8 cellular contexts compared by ENCODE assay signal in genomic region chr1:26921462-26922200, GRCh38. TPM values are rescaled to one million over a fixed set of nuclear protein-coding genes. Genes with fewer than 3 reads are reported as not detected.
DNase-seq lines count a peak whose midpoint lies in the region; ATAC-seq and TF ChIP-seq lines count a peak whose summit lies in the region.

Gene NUDC (plus strand): TSS chr1:26921743. CDS start chr1:26921849, 106 bp downstream.

- H3K36me3 ChIP-seq in HUES64 (ENCODE audit: insufficient read depth, low read length) = peaks cover 37% of the 10 kb centered on the region
- H3K36me3 ChIP-seq in OCI-LY1 (ENCODE audit: insufficient read depth, low read length) = peaks cover 36% of the 10 kb centered on the region

- H3K4me3 ChIP-seq in HUES64 (ENCODE audit: low read length) = peak within 1 kb of the TSS; percentile 86
- peak within 1 kb of the TSS; percentile 95 for H3K4me3 ChIP-seq in OCI-LY1 (ENCODE audit: low read depth, low read length, poor library complexity, severe bottlenecking)

- peak within 1 kb of the TSS; percentile 100 for H3K4me3 Mint-ChIP-seq in Calu3 (ENCODE audit: low read depth, unreplicated experiment)

- peak within 1 kb of the TSS; percentile 78 for H3K4me2 ChIP-seq in OCI-LY1 (ENCODE audit: low read length)

- DNase-seq in Calu3 = peak; percentile 93
- DNase-seq in activated CD8-positive, alpha-beta memory T cell treated with anti-CD3 and anti-CD28 coated beads, Interleukin-2, amount 50 U/mL, for 4 hours = peak; percentile 93
- DNase-seq in mesenteric fat pad (ENCODE audit: low spot score) = peak; percentile 99
- DNase-seq in stimulated activated CD8-positive, alpha-beta memory T cell treated with anti-CD3 and anti-CD28 coated beads, Interleukin-15, amount 100 ng/mL, for 24 hours (ENCODE audit: low read depth) = peak; percentile 85

- WGBS in HUES64 = under 1% methylated on average over 74 of the region's 74 CpGs

- H2AFZ ChIP-seq in OCI-LY1 (ENCODE audit: low read length) = peak within 1 kb of the TSS; percentile 39; the same call in 1 of the 2 replicates

- peak; percentile 96 for ATAC-seq in GM21447 (IDR thresholded peaks at IDR 0.05; ENCODE audit: unreplicated experiment)

- intact Hi-C loops in Calu3 (cut with micrococcal nuclease; ENCODE audit: unreplicated experiment) = no loop called here

- in situ Hi-C loops in endometrial microvascular endothelial cells (cut with HindIII; ENCODE audit: inconsistent ontology term, low pct_unique_long_range_greater_than_20kb, low sequenced_read_pairs) = no loop called here

- H3K27me3 ChIP-seq in HUES64 (ENCODE audit: insufficient read depth, low read length) (peaks cover under 1% of the 10 kb centered on the region; the same call in 1 of the 2 replicates), OCI-LY1 (ENCODE audit: insufficient read depth, low read length) (no peaks in the 10 kb centered on the region)

- no peaks in the 10 kb centered on the region for H3F3A ChIP-seq in OCI-LY1 (ENCODE audit: insufficient read depth, low read length)

- H3K36me3 Mint-ChIP-seq in Calu3 (ENCODE audit: insufficient read depth, unreplicated experiment) = peaks cover 43% of the 10 kb centered on the region

- CTCF ChIA-PET in Calu3 (lab: Charles Lee) = no interaction called here

- TF ChIP-seq CTCF in Calu3 (IDR thresholded peaks at IDR 0.05; ENCODE audit: unreplicated experiment) = no peak
- TF ChIP-seq CTCF in OCI-LY1 (IDR thresholded peaks at IDR 0.05; ENCODE audit: low read length) = no peak

- H3K27ac ChIP-seq in HUES64 (ENCODE audit: low read depth, low read length) (peak within 1 kb of the TSS; percentile 79), OCI-LY1 (ENCODE audit: low read depth, low read length, poor library complexity, severe bottlenecking) (peak within 1 kb of the TSS; percentile 36)

- BruUV-seq in Calu3 (replicated peaks; lab: Mats Ljungman, UMichigan) = no TSS peak

- no peaks in the 10 kb centered on the region for H3K9me3 ChIP-seq in HUES64 (ENCODE audit: insufficient read depth, low read depth, low read length)
- no peaks in the 10 kb centered on the region for H3K9me3 ChIP-seq in OCI-LY1 (ENCODE audit: low read length)

- peaks cover 8% of the 10 kb centered on the region for H3K4me1 Mint-ChIP-seq in Calu3 (ENCODE audit: low read depth, unreplicated experiment)

- H3K4me1 ChIP-seq in HUES64 (ENCODE audit: insufficient read depth, low read length) (peaks cover 11% of the 10 kb centered on the region; the same call in 1 of the 2 replicates), OCI-LY1 (ENCODE audit: insufficient read depth, low read length, severe bottlenecking) (peaks cover 19% of the 10 kb centered on the region)

- no peaks in the 10 kb centered on the region for H3K9me3 Mint-ChIP-seq in Calu3 (ENCODE audit: low read depth, unreplicated experiment)

- peak within 1 kb of the TSS; percentile 95 for H3K27ac Mint-ChIP-seq in Calu3 (ENCODE audit: unreplicated experiment)

- H3K9ac ChIP-seq in HUES64 (ENCODE audit: low read depth, low read length) (peak within 1 kb of the TSS; percentile 93), OCI-LY1 (ENCODE audit: low read length) (peak within 1 kb of the TSS; percentile 92)

- H3K9me2 ChIP-seq in OCI-LY1 (ENCODE audit: low read depth, low read length) = no peaks in the 10 kb centered on the region

- no peaks in the 10 kb centered on the region for H3K27me3 Mint-ChIP-seq in Calu3 (ENCODE audit: unreplicated experiment)

- H4K20me1 ChIP-seq in OCI-LY1 (ENCODE audit: insufficient read depth, low read length) = no peaks in the 10 kb centered on the region

- peaks cover 17% of the 10 kb centered on the region for H3K79me2 ChIP-seq in OCI-LY1 (ENCODE audit: insufficient read depth, low read length)

RNA-seq across cellular contexts. Expression of gene NUDC, which starts in this region (rescaled TPM):
- total RNA-seq in Calu3 (2022) = 101 and 121 TPM in 2 replicates
- 124 TPM for polyA plus RNA-seq in HUES64 (2013, experiment 1 of 2)
- polyA plus RNA-seq in HUES64 (2013, experiment 2 of 2) = 116 TPM
- 84.0 TPM for total RNA-seq in endometrial microvascular endothelial cells (ENCODE audit: inconsistent ontology term)
- 49.7 TPM for total RNA-seq in mesenteric fat pad

Comparison
In these comparisons a context has a peak if more than half of its experiments do, and no peak if none do; other contexts are left out.
1. Peak in every context shown above with its lines: DNase-seq, ATAC-seq, H3K4me3 ChIP-seq and H3K27ac ChIP-seq.